ENCODE assay signal across 9 cellular contexts in genomic region chr16:28879261-28879840, GRCh38. TPM values are rescaled to one million over a fixed set of nuclear protein-coding genes. Genes with fewer than 3 reads are reported as not detected.
DNase-seq lines count a peak whose midpoint lies in the region; ATAC-seq and TF ChIP-seq lines count a peak whose summit lies in the region.
"Had no signal": no experiment of that assay in that cellular context is flagged by ENCODE, and none has a peak within 500 bp of the region (broad histone marks: within the 10 kb centered on the region; RNA-seq: fewer than 3 reads in every experiment).

No MANE protein-coding gene starts in this region.

- no peaks in the 10 kb centered on the region; the same call in 1 of the 2 replicates for H3F3A ChIP-seq in DOHH2 (ENCODE audit: control insufficient read depth, insufficient read depth)
- H3F3A ChIP-seq in OCI-LY1 (ENCODE audit: insufficient read depth, low read length), result no peaks in the 10 kb centered on the region

- H3K9me2 ChIP-seq in DOHH2 (replicated peaks; ENCODE audit: control insufficient read depth, low read length), result no peaks in the 10 kb centered on the region
- no peaks in the 10 kb centered on the region for H3K9me2 ChIP-seq in OCI-LY1 (ENCODE audit: low read depth, low read length)

- H4K20me1 ChIP-seq in DOHH2 (ENCODE audit: control insufficient read depth, insufficient read depth, low read depth, low read length) (no peaks in the 10 kb centered on the region), OCI-LY1 (ENCODE audit: insufficient read depth, low read length) (no peaks in the 10 kb centered on the region)

- peaks cover 24% of the 10 kb centered on the region for H3K4me1 ChIP-seq in DOHH2 (ENCODE audit: control insufficient read depth, low read length)
- peaks cover 18% of the 10 kb centered on the region for H3K4me1 ChIP-seq in OCI-LY1 (ENCODE audit: insufficient read depth, low read length, severe bottlenecking)
- H3K4me1 ChIP-seq in neuronal stem cell (ENCODE audit: control insufficient read depth in 2 of 2, insufficient read depth in 1 of 2, low read depth in 1 of 2, low read length in 2 of 2), result peaks cover 18 to 60% of the 10 kb centered on the region in 2 donors

- DNase-seq in epithelial cell of proximal tubule (ENCODE audit: low read depth), result no peak
- DNase-seq in neuronal stem cell (ENCODE audit: low spot score), result no peak
- DNase-seq in HCEC 1CT, result no peak
- no peak for DNase-seq in NCI-H774 (lab: John Stamatoyannopoulos, UW)
- no peak for DNase-seq in activated CD4-positive, alpha-beta T cell treated with anti-CD3 and anti-CD28 coated beads, Interleukin-2, amount 50 U/mL, for 1 hour

- no CpG with 5 or more reads among the region's 27 CpGs for WGBS in neuronal stem cell (ENCODE audit: extremely low coverage in 2 of 2, insufficient read length in 2 of 2, insufficient replicate concordance in 1 of 2), 2 donors

- no peaks in the 10 kb centered on the region for H3K27me3 ChIP-seq in DOHH2 (ENCODE audit: control insufficient read depth, low read length)
- H3K27me3 ChIP-seq in OCI-LY1 (ENCODE audit: insufficient read depth, low read length), result no peaks in the 10 kb centered on the region
- H3K27me3 ChIP-seq in neuronal stem cell (ENCODE audit: control insufficient read depth in 3 of 3, insufficient read depth in 3 of 3, low read depth in 1 of 3, low read length in 3 of 3), result peaks cover 0 to 4% (median 0%) of the 10 kb centered on the region in 3 experiments

- H3K4ac ChIP-seq in neuronal stem cell (ENCODE audit: low read length), result peak overlapping the region; percentile 99

- peak overlapping the region; percentile 97 for H3K18ac ChIP-seq in neuronal stem cell (ENCODE audit: low read length)

- H3K9ac ChIP-seq in OCI-LY1 (ENCODE audit: low read length), result peak overlapping the region; percentile 74
- H3K9ac ChIP-seq in neuronal stem cell (ENCODE audit: low read depth, low read length, poor library complexity), result peak overlapping the region; percentile 86

- no peak overlapping the region for H2BK120ac ChIP-seq in neuronal stem cell (ENCODE audit: low read depth, low read length)

- H2BK12ac ChIP-seq in neuronal stem cell (ENCODE audit: low read length), result no peak overlapping the region

- peak overlapping the region; percentile 74 for H2BK15ac ChIP-seq in neuronal stem cell (ENCODE audit: low read length)

- H3K9me3 ChIP-seq in DOHH2 (ENCODE audit: control insufficient read depth, insufficient read depth, low read length), result peaks cover 5% of the 10 kb centered on the region; the same call in 1 of the 2 replicates
- no peaks in the 10 kb centered on the region for H3K9me3 ChIP-seq in OCI-LY1 (ENCODE audit: low read length)
- H3K9me3 ChIP-seq in neuronal stem cell (replicated peaks in 1 of 2; ENCODE audit: control insufficient read depth in 2 of 2, insufficient read depth in 1 of 2, low read depth in 1 of 2, low read length in 2 of 2), result no peaks in the 10 kb centered on the region

- H4K91ac ChIP-seq in neuronal stem cell (ENCODE audit: low read depth, low read length, poor library complexity), result no peak overlapping the region

- peak overlapping the region; percentile 36 for H3K27ac ChIP-seq in DOHH2 (ENCODE audit: low read depth, low read length)
- no peak overlapping the region for H3K27ac ChIP-seq in OCI-LY1 (ENCODE audit: low read depth, low read length, poor library complexity, severe bottlenecking)
- H3K27ac ChIP-seq in neuronal stem cell (replicated peaks; ENCODE audit: low read length), result peak overlapping the region; percentile 68

- peak overlapping the region; percentile 85 for H2AK5ac ChIP-seq in neuronal stem cell (ENCODE audit: low read depth, low read length)

- H3K4me3 ChIP-seq in DOHH2 (ENCODE audit: low read length) (peak overlapping the region; percentile 91), OCI-LY1 (ENCODE audit: low read depth, low read length, poor library complexity, severe bottlenecking) (peak overlapping the region; percentile 65), epithelial cell of proximal tubule (ENCODE audit: low read depth, low read length) (peak overlapping the region; percentile 73), neuronal stem cell (ENCODE audit: low read length in 2 of 2) (peak overlapping the region; percentile 58 to 87)

- H2AFZ ChIP-seq in OCI-LY1 (ENCODE audit: low read length), result no peak overlapping the region
- H2AFZ ChIP-seq in neuronal stem cell (ENCODE audit: low read length), result peak overlapping the region; percentile 82

- peak overlapping the region; percentile 44 for H3K23ac ChIP-seq in neuronal stem cell (ENCODE audit: low read depth, low read length, poor library complexity)

- peaks cover 3% of the 10 kb centered on the region for H3K79me1 ChIP-seq in neuronal stem cell (ENCODE audit: low read depth, low read length)

- H3K14ac ChIP-seq in neuronal stem cell (ENCODE audit: low read length), result peak overlapping the region; percentile 98

- H2BK5ac ChIP-seq in neuronal stem cell (ENCODE audit: low read length), result no peak overlapping the region

- H3K79me2 ChIP-seq in DOHH2 (ENCODE audit: control insufficient read depth, low read length) (peaks cover 13% of the 10 kb centered on the region), OCI-LY1 (ENCODE audit: insufficient read depth, low read length) (no peaks in the 10 kb centered on the region)

- no peak overlapping the region for H4K8ac ChIP-seq in neuronal stem cell (ENCODE audit: low read depth, low read length)

- H3K36me3 ChIP-seq in DOHH2 (ENCODE audit: control insufficient read depth, low read length) (peaks cover 3% of the 10 kb centered on the region), OCI-LY1 (ENCODE audit: insufficient read depth, low read length) (peaks cover 3% of the 10 kb centered on the region; the same call in 1 of the 2 replicates), neuronal stem cell (replicated peaks in 1 of 2; ENCODE audit: control insufficient read depth in 2 of 2, insufficient read depth in 2 of 2, low read length in 2 of 2) (peaks cover 3 to 4% of the 10 kb centered on the region in 2 donors)

- ATAC-seq in GM21737 (IDR thresholded peaks at IDR 0.05; ENCODE audit: unreplicated experiment), result peak; percentile 14

- H3K4me2 ChIP-seq in DOHH2 (ENCODE audit: low read length), result peak overlapping the region; percentile 96
- peak overlapping the region; percentile 74 for H3K4me2 ChIP-seq in OCI-LY1 (ENCODE audit: low read length)
- H3K4me2 ChIP-seq in neuronal stem cell (ENCODE audit: insufficient read depth, low read length, poor library complexity, severe bottlenecking), result peak overlapping the region; percentile 89

- TF ChIP-seq CTCF in DOHH2 (IDR thresholded peaks at IDR 0.05; ENCODE audit: low read depth, low read length, poor library complexity, severe bottlenecking) (no peak), OCI-LY1 (IDR thresholded peaks at IDR 0.05; ENCODE audit: low read length) (no peak), epithelial cell of proximal tubule (conservative IDR thresholded peaks at IDR 0.05; ENCODE audit: low read depth, low read length) (no peak)

RNA-seq across cellular contexts. Expression of gene ATP2A1, which starts 1.1 kb away (rescaled TPM):
- total RNA-seq in epithelial cell of proximal tubule, result 0.14 and 0.92 TPM in 2 replicates
- 1.9 TPM for polyA plus RNA-seq in neuronal stem cell (2013, experiment 1 of 2)
- polyA plus RNA-seq in neuronal stem cell (2013, experiment 2 of 2), result 1.7 TPM
- total RNA-seq: SK-MEL-5 had no signal

RNA-seq across cellular contexts. Expression of gene SH2B1, which starts 15.7 kb away (rescaled TPM):
- total RNA-seq in epithelial cell of proximal tubule, result 22.4 and 23.4 TPM in 2 replicates
- 37.2 TPM for polyA plus RNA-seq in neuronal stem cell (2013, experiment 1 of 2)
- polyA plus RNA-seq in neuronal stem cell (2013, experiment 2 of 2), result 36.9 TPM

RNA-seq across cellular contexts. Expression of gene TUFM, which starts 33.2 kb away (rescaled TPM):
- total RNA-seq in epithelial cell of proximal tubule, result 174 and 250 TPM in 2 replicates
- polyA plus RNA-seq in neuronal stem cell (2013, experiment 1 of 2), result 121 TPM
- 119 TPM for polyA plus RNA-seq in neuronal stem cell (2013, experiment 2 of 2)

RNA-seq across cellular contexts. Expression of gene RABEP2, which starts 45.7 kb away (rescaled TPM):
- total RNA-seq in epithelial cell of proximal tubule, result 35.2 and 40.8 TPM in 2 replicates
- 5.9 TPM for polyA plus RNA-seq in neuronal stem cell (2013, experiment 1 of 2)
- polyA plus RNA-seq in neuronal stem cell (2013, experiment 2 of 2), result 5.4 TPM

RNA-seq across cellular contexts. Expression of gene CD19, which starts 52.4 kb away (rescaled TPM):
- total RNA-seq in epithelial cell of proximal tubule, result 0.07 TPM in 1 of 2 replicates, not detected in the other
- 0.21 TPM for polyA plus RNA-seq in neuronal stem cell (2013, experiment 1 of 2)
- polyA plus RNA-seq in neuronal stem cell (2013, experiment 2 of 2), result 0.14 TPM
- total RNA-seq: SK-MEL-5 had no signal
